Comparison of ENCODE assay signal across 12 cellular contexts in the genomic region with DNA sequence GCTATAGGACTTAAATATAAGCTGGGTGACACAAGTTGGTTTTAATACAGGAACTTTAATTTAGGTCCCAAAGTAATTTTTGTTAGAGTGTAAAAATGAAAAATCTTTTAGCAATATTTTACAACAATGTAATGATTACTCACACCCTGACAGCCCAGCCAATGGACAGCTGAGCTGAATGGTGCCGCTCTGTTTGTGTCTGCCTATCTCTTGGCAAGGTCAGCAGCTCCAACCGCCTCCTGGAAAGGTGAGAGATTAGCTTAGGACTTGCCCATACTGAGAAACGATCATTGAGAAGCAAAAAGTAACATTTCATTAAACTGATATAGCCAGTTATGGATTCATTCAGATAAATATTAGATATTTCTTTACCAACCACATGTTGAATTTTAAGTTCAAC.
DNase-seq lines count a peak whose midpoint lies in the region; ATAC-seq and TF ChIP-seq lines count a peak whose summit lies in the region.
"Had no signal": no experiment of that assay in that cellular context is flagged by ENCODE, and none has a peak within 500 bp of the region (broad histone marks: within the 10 kb centered on the region; RNA-seq: fewer than 3 reads in every experiment).

No MANE protein-coding gene starts in this region.

- no peak overlapping the region for H3K9ac ChIP-seq in mesendoderm (ENCODE audit: low read length)

- H2AFZ ChIP-seq in GM23338 = no peak overlapping the region

- no peak overlapping the region for H3K4me3 Mint-ChIP-seq in GM23338
- H3K4me3 Mint-ChIP-seq in stimulated activated effector memory CD8-positive, alpha-beta T cell treated with anti-CD3 and anti-CD28 coated beads, Interleukin-12 subunit alpha, Interleukin-12 subunit beta, amount 100 ng/mL, for 72 hours = no peak overlapping the region
- H3K4me3 Mint-ChIP-seq: CD4-positive, alpha-beta memory T cell had no signal

- no peak overlapping the region for H3K4me2 ChIP-seq in mesendoderm (ENCODE audit: low read length)
- no peak overlapping the region for H3K4me2 ChIP-seq in GM23338

- no peak overlapping the region for H4K8ac ChIP-seq in mesendoderm (ENCODE audit: low read depth, low read length)

- H3K4ac ChIP-seq in mesendoderm (ENCODE audit: low read depth, low read length) = no peak overlapping the region

- H3K23ac ChIP-seq in mesendoderm (ENCODE audit: low read length) = no peak overlapping the region

- DNase-seq in left ventricle myocardium superior (no peak), right cardiac atrium (no peak), cerebellum (ENCODE audit: low spot score) (peak; percentile 42), mesendoderm (peak; percentile 2), GM23338 (ENCODE audit: low spot score) (no peak)
- DNase-seq in stimulated activated effector memory CD8-positive, alpha-beta T cell treated with anti-CD3 and anti-CD28 coated beads, Interleukin-12 subunit alpha, Interleukin-12 subunit beta, amount 100 ng/mL, for 72 hours (ENCODE audit: low spot score in 2 of 2) = no peak
- DNase-seq: Calu3; CD4-positive, alpha-beta memory T cell; COR-L47; DMS53; H7; HCEC 1CT had no signal

- H3K9me3 Mint-ChIP-seq in GM23338 = peaks cover 16% of the 10 kb centered on the region
- H3K9me3 Mint-ChIP-seq in stimulated activated effector memory CD8-positive, alpha-beta T cell treated with anti-CD3 and anti-CD28 coated beads, Interleukin-12 subunit alpha, Interleukin-12 subunit beta, amount 100 ng/mL, for 72 hours = no peaks in the 10 kb centered on the region

- no peak overlapping the region for H4K5ac ChIP-seq in mesendoderm (ENCODE audit: low read length)

- no peak overlapping the region for H2AK5ac ChIP-seq in mesendoderm (ENCODE audit: low read length)

- H3K79me1 ChIP-seq in mesendoderm (ENCODE audit: low read length) = no peaks in the 10 kb centered on the region

- no peaks in the 10 kb centered on the region for H3F3A ChIP-seq in GM23338 (replicated peaks; ENCODE audit: low read depth)

- no peaks in the 10 kb centered on the region; the same call in 1 of the 2 replicates for H3K9me2 ChIP-seq in GM23338 (ENCODE audit: insufficient read depth)

- no peak overlapping the region for H2BK15ac ChIP-seq in mesendoderm (replicated peaks; ENCODE audit: low read depth)

- no peak overlapping the region for H2BK5ac ChIP-seq in mesendoderm (ENCODE audit: low read length)

- peaks cover 2% of the 10 kb centered on the region for H3K27me3 Mint-ChIP-seq in GM23338 (ENCODE audit: insufficient read depth, low read depth, poor library complexity)
- H3K27me3 Mint-ChIP-seq: CD4-positive, alpha-beta memory T cell had no signal

- intact Hi-C loops in left ventricle myocardium superior (cut with micrococcal nuclease) = no loop called here
- intact Hi-C loops in right cardiac atrium (cut with DNase I) = no loop called here

- H3K79me2 ChIP-seq in mesendoderm (ENCODE audit: control insufficient read depth, insufficient read depth, low read length) = no peaks in the 10 kb centered on the region
- H3K79me2 ChIP-seq in GM23338 (replicated peaks; ENCODE audit: insufficient read depth) = no peaks in the 10 kb centered on the region

- no peaks in the 10 kb centered on the region for H3K9me3 ChIP-seq in right cardiac atrium (ENCODE audit: control insufficient read depth, low read length)

- no peaks in the 10 kb centered on the region for H4K20me1 ChIP-seq in GM23338 (replicated peaks; ENCODE audit: insufficient read depth)

- TF ChIP-seq CTCF in GM23338 (conservative IDR thresholded peaks at IDR 0.05; ENCODE audit: low read depth in 2 of 2) = no peak

- H3K4me3 ChIP-seq in right cardiac atrium (ENCODE audit: low read length) = no peak overlapping the region
- no peak overlapping the region for H3K4me3 ChIP-seq in mesendoderm (ENCODE audit: low read length)
- no peak overlapping the region for H3K4me3 ChIP-seq in GM23338

- no peak overlapping the region for H3K27ac Mint-ChIP-seq in GM23338
- H3K27ac Mint-ChIP-seq in stimulated activated effector memory CD8-positive, alpha-beta T cell treated with anti-CD3 and anti-CD28 coated beads, Interleukin-12 subunit alpha, Interleukin-12 subunit beta, amount 100 ng/mL, for 72 hours = no peak overlapping the region
- H3K27ac Mint-ChIP-seq: CD4-positive, alpha-beta memory T cell had no signal

- peaks cover 5% of the 10 kb centered on the region; the same call in 1 of the 3 replicates for H3K36me3 Mint-ChIP-seq in GM23338 (ENCODE audit: low read depth)
- no peaks in the 10 kb centered on the region for H3K36me3 Mint-ChIP-seq in stimulated activated effector memory CD8-positive, alpha-beta T cell treated with anti-CD3 and anti-CD28 coated beads, Interleukin-12 subunit alpha, Interleukin-12 subunit beta, amount 100 ng/mL, for 72 hours
- H3K36me3 Mint-ChIP-seq: CD4-positive, alpha-beta memory T cell had no signal

- no peak overlapping the region for H3K56ac ChIP-seq in mesendoderm (ENCODE audit: low read length)

- no peak overlapping the region for H3K27ac ChIP-seq in right cardiac atrium (ENCODE audit: low read length)
- no peak overlapping the region for H3K27ac ChIP-seq in mesendoderm (ENCODE audit: low read depth, low read length)
- no peak overlapping the region for H3K27ac ChIP-seq in GM23338 (ENCODE audit: low read depth)

- H3K4me1 ChIP-seq in right cardiac atrium (ENCODE audit: control insufficient read depth, insufficient read depth, low read length) (no peaks in the 10 kb centered on the region), mesendoderm (ENCODE audit: control insufficient read depth, low read depth, low read length) (no peaks in the 10 kb centered on the region), GM23338 (ENCODE audit: insufficient read depth) (no peaks in the 10 kb centered on the region)

- H3K4me1 Mint-ChIP-seq in GM23338 = no peaks in the 10 kb centered on the region
- H3K4me1 Mint-ChIP-seq in stimulated activated effector memory CD8-positive, alpha-beta T cell treated with anti-CD3 and anti-CD28 coated beads, Interleukin-12 subunit alpha, Interleukin-12 subunit beta, amount 100 ng/mL, for 72 hours = no peaks in the 10 kb centered on the region
- H3K4me1 Mint-ChIP-seq: CD4-positive, alpha-beta memory T cell had no signal

- H3K18ac ChIP-seq in mesendoderm (ENCODE audit: low read length) = no peak overlapping the region

- ATAC-seq in left ventricle myocardium superior (peak; percentile 78), right cardiac atrium (no peak), GM23338 (no peak)
- ATAC-seq in stimulated activated effector memory CD8-positive, alpha-beta T cell treated with anti-CD3 and anti-CD28 coated beads, Interleukin-12 subunit alpha, Interleukin-12 subunit beta, amount 100 ng/mL, for 72 hours = no peak

- no peak overlapping the region for H2BK120ac ChIP-seq in mesendoderm (ENCODE audit: low read depth, low read length)

- H3K27me3 ChIP-seq in right cardiac atrium (ENCODE audit: control insufficient read depth, insufficient read depth) = no peaks in the 10 kb centered on the region
- H3K27me3 ChIP-seq in mesendoderm (ENCODE audit: insufficient read depth, low read length, poor library complexity) = no peaks in the 10 kb centered on the region
- no peaks in the 10 kb centered on the region for H3K27me3 ChIP-seq in GM23338 (ENCODE audit: insufficient read depth)

- H3K36me3 ChIP-seq in mesendoderm (ENCODE audit: control insufficient read depth, insufficient read depth, low read length) = no peaks in the 10 kb centered on the region
- H3K36me3 ChIP-seq in GM23338 (ENCODE audit: insufficient read depth) = no peaks in the 10 kb centered on the region

- WGBS in right cardiac atrium = 60% methylated on average over 3 of the region's 3 CpGs
- WGBS in mesendoderm (ENCODE audit: extremely low coverage, insufficient coverage, low lambda C conversion rate) = no CpG with 5 or more reads among the region's 3 CpGs

TF ChIP-seq in GM23338, 12 proteins besides CTCF, POLR2A, EP300 and RAD21 (continues in another document):
- no peak for TF ChIP-seq EZH2phosphoT487 (IDR thresholded peaks at IDR 0.05; ENCODE audit: unreplicated experiment)
- no peak for TF ChIP-seq EZH2 (IDR thresholded peaks at IDR 0.05; ENCODE audit: low read depth, unreplicated experiment)
- TF ChIP-seq, protein P1, sequence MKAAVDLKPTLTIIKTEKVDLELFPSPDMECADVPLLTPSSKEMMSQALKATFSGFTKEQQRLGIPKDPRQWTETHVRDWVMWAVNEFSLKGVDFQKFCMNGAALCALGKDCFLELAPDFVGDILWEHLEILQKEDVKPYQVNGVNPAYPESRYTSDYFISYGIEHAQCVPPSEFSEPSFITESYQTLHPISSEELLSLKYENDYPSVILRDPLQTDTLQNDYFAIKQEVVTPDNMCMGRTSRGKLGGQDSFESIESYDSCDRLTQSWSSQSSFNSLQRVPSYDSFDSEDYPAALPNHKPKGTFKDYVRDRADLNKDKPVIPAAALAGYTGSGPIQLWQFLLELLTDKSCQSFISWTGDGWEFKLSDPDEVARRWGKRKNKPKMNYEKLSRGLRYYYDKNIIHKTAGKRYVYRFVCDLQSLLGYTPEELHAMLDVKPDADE (IDR thresholded peaks at IDR 0.05) = no peak
- TF ChIP-seq JUNB (IDR thresholded peaks at IDR 0.05; ENCODE audit: unreplicated experiment) = no peak

Comparison
In these comparisons a context has a peak if more than half of its experiments do, and no peak if none do; other contexts are left out.
1. DNase-seq: peak in cerebellum (single experiment) and mesendoderm (single experiment); none in left ventricle myocardium superior (single experiment), right cardiac atrium (0 of 3), GM23338 (single experiment) and stimulated activated effector memory CD8-positive, alpha-beta T cell treated with anti-CD3 and anti-CD28 coated beads, Interleukin-12 subunit alpha, Interleukin-12 subunit beta, amount 100 ng/mL, for 72 hours (0 of 2).